Comparison of ENCODE assay signal across 21 cellular contexts in genomic region chr20:47066484-47067270, GRCh38.
DNase-seq lines count a peak whose midpoint lies in the region; ATAC-seq, FAIRE-seq and TF ChIP-seq lines count a peak whose summit lies in the region.
"Had no signal": no experiment of that assay in that cellular context is flagged by ENCODE, and none has a peak within 500 bp of the region (broad histone marks: within the 10 kb centered on the region; RNA-seq: fewer than 3 reads in every experiment).

No MANE protein-coding gene starts in this region.

- no peak for TF ChIP-seq POLR2A in GM12891 (IDR thresholded peaks at IDR 0.05; ENCODE audit: low read depth, low read length)

- ATAC-seq in GM19467 (IDR thresholded peaks at IDR 0.05; ENCODE audit: unreplicated experiment) = no peak
- ATAC-seq in Right ventricle myocardium superior (ENCODE audit: poor library complexity) = no peak
- ATAC-seq: CD8-positive, alpha-beta T cell; natural killer cell; stimulated activated naive B cell treated with anti-CD40 and anti-IgM and Interleukin-4, amounts not matched to agents 10 μg/mL and 1 μg/mL and 100 μg/mL, for 72 hours; T-cell had no signal

- intact Hi-C loops in Right ventricle myocardium superior (cut with DNase I) = no loop called here

- peak; percentile 25 for DNase-seq in Caki2 (ENCODE audit: low read depth)
- DNase-seq in NAMALWA (ENCODE audit: low spot score) = peak; percentile 4
- peak; percentile 32 for DNase-seq in dedifferentiated amniotic fluid mesenchymal stem cell (ENCODE audit: extremely low spot score)
- peak; percentile 22 for DNase-seq in left kidney (ENCODE audit: low read depth, low spot score)
- no peak for DNase-seq in Right ventricle myocardium superior
- no peak for DNase-seq in GM12891 (ENCODE audit: insufficient read length, low spot score)
- DNase-seq in SIG-M5 treated with dmso at 0.1 percent for 504 hours (lab: John Stamatoyannopoulos, UW; ENCODE audit: unreplicated experiment) = no peak
- DNase-seq: activated CD8-positive, alpha-beta memory T cell treated with anti-CD3 and anti-CD28 coated beads, Interleukin-2, amount 50 U/mL, for 4 hours; CD8-positive, alpha-beta T cell; DMS79 treated with DMSO at 0.1 percent for 48 hours; dorsolateral prefrontal cortex; natural killer cell; NCI-H1048; NCI-H2029 treated with DMSO at 0.1 percent for 48 hours; posterior cingulate gyrus; stimulated activated CD4-positive, alpha-beta T cell treated with anti-CD3 and anti-CD28 coated beads, Interleukin-2, amount 100 ng/mL, for 24 hours; stimulated activated naive B cell treated with anti-CD40 and anti-IgM and Interleukin-4, amounts not matched to agents 10 μg/mL and 1 μg/mL and 100 μg/mL, for 72 hours; T-cell had no signal

- in situ Hi-C loops in Caki2 (cut with HindIII; ENCODE audit: low pct_unique_long_range_greater_than_20kb, low sequenced_read_pairs) = no loop called here

- no peak for FAIRE-seq in GM12891 (lab: Jason Lieb, UNC)
- FAIRE-seq: bronchial epithelial cell, H54 had no signal

TF ChIP-seq in GM12891, 5 proteins besides CTCF, POLR2A, EP300 and RAD21:
- TF ChIP-seq PAX5 (IDR thresholded peaks at IDR 0.05; ENCODE audit: insufficient read depth, low read length, severe bottlenecking) (no peak), POU2F2 (IDR thresholded peaks at IDR 0.05; ENCODE audit: low read depth, low read length) (no peak), SPI1 (IDR thresholded peaks at IDR 0.05; ENCODE audit: low read depth, low read length) (no peak), TAF1 (IDR thresholded peaks at IDR 0.05; ENCODE audit: low read depth, low read length) (no peak), POLR2AphosphoS5 (IDR thresholded peaks at IDR 0.05; ENCODE audit: low read depth, low read length) (no peak)

Comparison
In these comparisons a context has a peak if more than half of its experiments do, and no peak if none do; other contexts are left out.
1. DNase-seq: peak in Caki2 (single experiment), NAMALWA (single experiment), dedifferentiated amniotic fluid mesenchymal stem cell (single experiment) and left kidney (single experiment); none in Right ventricle myocardium superior (single experiment), GM12891 (single experiment) and SIG-M5 treated with dmso at 0.1 percent for 504 hours (single experiment).